8 cellular contexts compared by ENCODE assay signal in genomic region chr2:161586517-161587167, GRCh38. TPM values are rescaled to one million over a fixed set of nuclear protein-coding genes. Genes with fewer than 3 reads are reported as not detected.
DNase-seq lines count a peak whose midpoint lies in the region; ATAC-seq and TF ChIP-seq lines count a peak whose summit lies in the region.

No MANE protein-coding gene starts in this region.

- no peaks in the 10 kb centered on the region for H3K9me3 ChIP-seq in adrenal gland (replicated peaks in 1 of 3)

- ATAC-seq in GM19468 (IDR thresholded peaks at IDR 0.05; ENCODE audit: extremely low read depth, unreplicated experiment) (peak; percentile 51), GM21825 (IDR thresholded peaks at IDR 0.05; ENCODE audit: unreplicated experiment) (no peak), HG03135 (IDR thresholded peaks at IDR 0.05; ENCODE audit: unreplicated experiment) (no peak)

- peak; percentile 32 to 71 (median 61) for TF ChIP-seq CTCF in adrenal gland (IDR thresholded peaks at IDR 0.05)

- no peak for TF ChIP-seq POLR2A in adrenal gland (IDR thresholded peaks at IDR 0.05)

- H3K27ac ChIP-seq in adrenal gland, result no peak overlapping the region

- H3K4me1 ChIP-seq in adrenal gland (replicated peaks in 1 of 2), result no peaks in the 10 kb centered on the region

- no peak overlapping the region for H3K4me3 ChIP-seq in adrenal gland

- 42 to 50% (median 45%) methylated on average over 6 of the region's 6 CpGs for WGBS in adrenal gland, 4 donors

- H3K27me3 ChIP-seq in adrenal gland, result no peaks in the 10 kb centered on the region

- H3K36me3 ChIP-seq in adrenal gland (replicated peaks in 1 of 2), result no peaks in the 10 kb centered on the region

- intact Hi-C loops in adrenal gland (cut with DNase I), result loop anchor here (5.0 to 10.0 kb wide), 2 partner anchors 358 to 361 kb away; no protein-coding TSS in a partner anchor

- DNase-seq in COR-L47 (lab: John Stamatoyannopoulos, UW) (peak; percentile 26), NAMALWA (ENCODE audit: low spot score) (peak; percentile 61), adrenal gland (no peak), left kidney (ENCODE audit: low read depth, low spot score) (peak; percentile 52), NCI-H1417 treated with DMSO at 0.1 percent for 48 hours (lab: John Stamatoyannopoulos, UW) (no peak)

RNA-seq across cellular contexts. Expression of gene SLC4A10, which starts 37.6 kb away (rescaled TPM):
- 1 to 10 TPM in 1 of 8 donors, under 1 TPM in 4, not detected in 3; 0.11 to 1.7 (median 0.61) TPM for total RNA-seq in adrenal gland
- polyA plus RNA-seq in adrenal gland, result 1 to 10 TPM in 1 of 3 donors, under 1 TPM in 2; 0.10 to 2.5 (median 0.64) TPM

Comparison
In these comparisons a context has a peak if more than half of its experiments do, and no peak if none do; other contexts are left out.
1. DNase-seq: peak in COR-L47 (single experiment), NAMALWA (single experiment) and left kidney (single experiment); none in adrenal gland (0 of 7) and NCI-H1417 treated with DMSO at 0.1 percent for 48 hours (single experiment).